In the genomic region with DNA sequence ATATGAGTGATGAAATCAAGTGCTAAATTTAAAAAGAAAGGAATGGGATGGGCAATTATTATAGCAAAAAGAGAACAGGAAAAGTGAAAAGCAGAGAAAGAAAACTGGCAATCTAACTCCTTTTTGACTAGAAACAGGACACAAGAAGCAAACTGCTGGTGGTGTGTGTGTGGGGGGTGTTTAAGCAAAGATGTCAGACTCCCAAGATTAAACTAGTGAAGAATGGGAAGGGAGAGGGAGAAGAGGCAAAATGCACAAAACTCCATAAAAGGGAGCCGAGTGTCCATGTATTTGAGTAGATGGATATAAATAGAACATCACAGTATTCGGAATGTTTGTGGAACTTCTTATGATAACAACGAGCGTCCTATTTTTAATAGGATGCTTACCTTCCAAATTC, we compare ENCODE assay signal across 17 cellular contexts.
"Had no signal": no experiment of that assay in that cellular context is flagged by ENCODE, and none has a peak within 500 bp of the region (broad histone marks: within the 10 kb centered on the region; RNA-seq: fewer than 3 reads in every experiment).

No MANE protein-coding gene starts in this region.

- H3K9me3 ChIP-seq: colonic mucosa, esophagus squamous epithelium, pancreas, thyroid gland had no signal

- H3K4me3 ChIP-seq: colonic mucosa, esophagus squamous epithelium, pancreas, thyroid gland had no signal

- H3K36me3 ChIP-seq: colonic mucosa, esophagus squamous epithelium, pancreas, thyroid gland had no signal

- H3K4me1 ChIP-seq: colonic mucosa, pancreas had no signal

- DNase-seq: activated CD4-positive, CD25-positive, alpha-beta regulatory T cell; activated naive CD4-positive, alpha-beta T cell treated with Interleukin-2 at 50 U/mL for 16 hours; activated naive CD8-positive, alpha-beta T cell treated with anti-CD3 and anti-CD28 coated beads, Interleukin-2, amount 50 U/mL, for 24 hours; caudate nucleus; colonic mucosa; effector CD4-positive, alpha-beta T cell; esophagus squamous epithelium; foreskin fibroblast; hippocampal formation; left ventricle myocardium superior; mesenchymal stem cell; pancreas; stimulated activated CD4-positive, alpha-beta T cell treated with anti-CD3 and anti-CD28 coated beads, Interleukin-2, amount 100 ng/mL, for 48 hours; SW 1271; thyroid gland had no signal

- ATAC-seq: activated naive CD8-positive, alpha-beta T cell treated with anti-CD3 and anti-CD28 coated beads, Interleukin-2, amount 50 U/mL, for 24 hours; activated T-helper 17 cell treated with anti-CD3 and anti-CD28 coated beads, Interleukin-2, amount 50 U/mL, for 72 hours; left ventricle myocardium superior; pancreas; stimulated activated memory B cell treated with anti-CD40 and anti-IgM and Interleukin-4, amounts not matched to agents 10 μg/mL and 1 μg/mL and 100 μg/mL, for 72 hours had no signal

- H3K27me3 ChIP-seq: colonic mucosa, esophagus squamous epithelium, thyroid gland had no signal

- H3K27ac ChIP-seq: colonic mucosa, esophagus squamous epithelium, pancreas, thyroid gland had no signal
